Comparison of ENCODE assay signal across 14 cellular contexts in genomic region chr5:123094919-123095693, GRCh38. TPM values are rescaled to one million over a fixed set of nuclear protein-coding genes. Genes with fewer than 3 reads are reported as not detected.
A peak's percentile ranks its signal among the peaks of the same experiment; 100 is the strongest.
DNase-seq lines count a peak whose midpoint lies in the region; ATAC-seq and TF ChIP-seq lines count a peak whose summit lies in the region.
"Had no signal": no experiment of that assay in that cellular context is flagged by ENCODE, and none has a peak within 500 bp of the region (broad histone marks: within the 10 kb centered on the region; RNA-seq: fewer than 3 reads in every experiment).

No MANE protein-coding gene starts in this region.

- H2AFZ ChIP-seq in hepatocyte (peak overlapping the region; percentile 18), neural progenitor cell (replicated peaks) (no peak overlapping the region)

- peaks cover 33% of the 10 kb centered on the region for H3K27me3 ChIP-seq in AG04450 (ENCODE audit: control insufficient read depth, insufficient read depth, low read length)
- peaks cover 92% of the 10 kb centered on the region for H3K27me3 ChIP-seq in hepatocyte
- H3K27me3 ChIP-seq in neural progenitor cell = peaks cover 100% of the 10 kb centered on the region

- no peaks in the 10 kb centered on the region for H3K9me2 ChIP-seq in hepatocyte (replicated peaks; ENCODE audit: insufficient read depth)

- CTCF ChIA-PET in AG04450 (lab: Charles Lee) = interaction anchor here (0.9 to 1.5 kb wide), 3 partner anchors 32 to 250 kb away, joined by 3 to 4 read pairs (median 3); no protein-coding TSS in a partner anchor

- peak overlapping the region; percentile 47 for H3K27ac ChIP-seq in AG04450 (ENCODE audit: low read depth, low read length)
- peak overlapping the region; percentile 78 for H3K27ac ChIP-seq in hepatocyte
- H3K27ac ChIP-seq in neural progenitor cell = no peak overlapping the region

- no peak overlapping the region for H3K9ac ChIP-seq in neural progenitor cell

- peak overlapping the region; percentile 82 for H3K4me2 ChIP-seq in hepatocyte
- peak overlapping the region; percentile 78 for H3K4me2 ChIP-seq in neural progenitor cell

- peaks cover 16% of the 10 kb centered on the region for H3K4me1 ChIP-seq in hepatocyte (ENCODE audit: insufficient read depth)
- peaks cover 34% of the 10 kb centered on the region for H3K4me1 ChIP-seq in neural progenitor cell

- H3K9me3 ChIP-seq in AG04450 (ENCODE audit: control insufficient read depth, insufficient read depth, low read length) (peaks cover 15% of the 10 kb centered on the region), hepatocyte (ENCODE audit: low read depth) (no peaks in the 10 kb centered on the region), neural progenitor cell (ENCODE audit: low read depth) (no peaks in the 10 kb centered on the region)

- TF ChIP-seq CTCF in AG04450 (IDR thresholded peaks at IDR 0.05; ENCODE audit: low read depth, low read length) (peak; percentile 25), hepatocyte (IDR thresholded peaks at IDR 0.05; ENCODE audit: poor library complexity) (peak; percentile 32), neural progenitor cell (IDR thresholded peaks at IDR 0.05) (peak; percentile 60), natural killer cell (IDR thresholded peaks at IDR 0.05) (no peak)

- DNase-seq in AG04450 (ENCODE audit: low read depth, low spot score) = no peak
- peak; percentile 85 for DNase-seq in HuH-7.5 (ENCODE audit: low spot score)
- DNase-seq in hepatocyte (ENCODE audit: low spot score) = peak; percentile 47
- DNase-seq in neural progenitor cell (ENCODE audit: low spot score) = peak; percentile 76
- DNase-seq in natural killer cell = no peak
- DNase-seq in GM19240 (ENCODE audit: insufficient read length, low spot score) = no peak
- no peak for DNase-seq in activated effector memory CD4-positive, alpha-beta T cell treated with anti-CD3 and anti-CD28 coated beads, Interleukin-2, amount 50 U/mL, for 16 hours
- DNase-seq: activated naive CD4-positive, alpha-beta T cell treated with Interleukin-2 at 50 U/mL for 16 hours; central memory CD4-positive, alpha-beta T cell; NCI-H1436; NCI-H526; RPMI8226 had no signal

- ATAC-seq in natural killer cell = no peak
- no peak for ATAC-seq in GM18867 (IDR thresholded peaks at IDR 0.05; ENCODE audit: unreplicated experiment)
- ATAC-seq: HCT116 had no signal

- H3K27ac Mint-ChIP-seq in neural progenitor cell = no peak overlapping the region
- no peak overlapping the region for H3K27ac Mint-ChIP-seq in natural killer cell

- H3K4me1 Mint-ChIP-seq in neural progenitor cell (peaks cover 28% of the 10 kb centered on the region), natural killer cell (peaks cover 0 to 4% of the 10 kb centered on the region in 2 donors)

- intact Hi-C loops in natural killer cell (cut with micrococcal nuclease) = no loop called here

- H4K20me1 ChIP-seq in hepatocyte (ENCODE audit: insufficient read depth, poor library complexity, severe bottlenecking) (no peaks in the 10 kb centered on the region), neural progenitor cell (ENCODE audit: low read depth) (peaks cover 58% of the 10 kb centered on the region)

- POLR2A ChIA-PET in AG04450 (lab: Yijun Ruan, JAX) = interaction anchor here (1.3 kb wide), 1 partner anchor 62 kb away, joined by 3 read pairs; no protein-coding TSS in a partner anchor

- WGBS in hepatocyte (ENCODE audit: low lambda C conversion rate, missing lambda C conversion rate) = 13% methylated on average over 33 of the region's 63 CpGs

- H3K27me3 Mint-ChIP-seq in neural progenitor cell (ENCODE audit: insufficient read depth, low read depth) = peaks cover 78% of the 10 kb centered on the region
- peaks cover 64 to 66% of the 10 kb centered on the region in 2 donors for H3K27me3 Mint-ChIP-seq in natural killer cell (ENCODE audit: low read depth in 2 of 2)

- no peaks in the 10 kb centered on the region for H3K36me3 ChIP-seq in hepatocyte (replicated peaks; ENCODE audit: insufficient read depth, low read depth)
- H3K36me3 ChIP-seq in neural progenitor cell = no peaks in the 10 kb centered on the region

- H3K9me3 Mint-ChIP-seq in neural progenitor cell (peaks cover 5% of the 10 kb centered on the region), natural killer cell (no peaks in the 10 kb centered on the region)

- H3F3A ChIP-seq in neural progenitor cell (ENCODE audit: low read depth) = peaks cover 26% of the 10 kb centered on the region

- H3K4me3 ChIP-seq in AG04450 (ENCODE audit: low read depth, low read length) = peak overlapping the region; percentile 46
- peak overlapping the region; percentile 8 for H3K4me3 ChIP-seq in hepatocyte
- H3K4me3 ChIP-seq in neural progenitor cell = peak overlapping the region; percentile 44

- H3K4me3 Mint-ChIP-seq in neural progenitor cell (peak overlapping the region; percentile 77), natural killer cell (no peak overlapping the region)

- peaks cover 79% of the 10 kb centered on the region for H3K79me2 ChIP-seq in hepatocyte
- H3K79me2 ChIP-seq in neural progenitor cell (ENCODE audit: low read depth) = no peaks in the 10 kb centered on the region

- H3K36me3 Mint-ChIP-seq in neural progenitor cell = no peaks in the 10 kb centered on the region
- peaks cover 8% of the 10 kb centered on the region for H3K36me3 Mint-ChIP-seq in natural killer cell

RNA-seq across cellular contexts. Expression of gene PRDM6, which starts 6.1 kb away (rescaled TPM):
- 2.7 and 3.4 TPM in 2 replicates for polyA plus RNA-seq in AG04450 (2011; rRNA removed)
- 5.4 and 5.8 TPM in 2 replicates for polyA minus RNA-seq in AG04450 (2011; rRNA and poly(A)+ RNA removed)
- total RNA-seq in hepatocyte = 6.3 and 9.9 TPM in 2 replicates
- 10.9 and 12.7 TPM in 2 replicates for polyA plus RNA-seq in hepatocyte
- total RNA-seq in neural progenitor cell (ENCODE audit: low replicate concordance) = not detected in 2 replicates
- total RNA-seq in natural killer cell = not detected

RNA-seq across cellular contexts. Expression of gene PPIC, which starts 58.6 kb away (rescaled TPM):
- polyA plus RNA-seq in AG04450 (2011; rRNA removed) (52.0 and 56.0 TPM in 2 replicates), hepatocyte (233 and 249 TPM in 2 replicates)
- 38.4 and 45.8 TPM in 2 replicates for polyA minus RNA-seq in AG04450 (2011; rRNA and poly(A)+ RNA removed)
- total RNA-seq in hepatocyte (80.4 and 91.0 TPM in 2 replicates), neural progenitor cell (ENCODE audit: low replicate concordance) (0.53 TPM in 1 of 2 replicates, not detected in the other), natural killer cell (not detected)

Comparison
In these comparisons a context has a peak if more than half of its experiments do, and no peak if none do; other contexts are left out.
1. DNase-seq: peak in HuH-7.5 (single experiment), hepatocyte (single experiment) and neural progenitor cell (single experiment); none in AG04450 (single experiment), natural killer cell (single experiment), GM19240 (single experiment) and activated effector memory CD4-positive, alpha-beta T cell treated with anti-CD3 and anti-CD28 coated beads, Interleukin-2, amount 50 U/mL, for 16 hours (single experiment).
2. RNA of gene PPIC, which starts 58.6 kb away (total RNA-seq): 80.4 to 91.0 TPM in hepatocyte; 0.53 TPM in neural progenitor cell and not detected in natural killer cell; every median in the first group is over 10 times any median in the second.
3. Peak in every context shown above with its lines, with median percentiles within 50 percentile points of each other: H3K4me3 ChIP-seq.